In genomic region chr5:3466392-3466791, GRCh38 we compare ENCODE assay signal across 33 cellular contexts.
"Had no signal": no experiment of that assay in that cellular context is flagged by ENCODE, and none has a peak within 500 bp of the region (broad histone marks: within the 10 kb centered on the region; RNA-seq: fewer than 3 reads in every experiment).

No MANE protein-coding gene starts in this region.

- DNase-seq: activated B cell treated with CpG ODN at 0.5 μM for 24 hours; activated CD4-positive, alpha-beta memory T cell treated with anti-CD3 and anti-CD28 coated beads for 36 hours; activated CD4-positive, alpha-beta T cell treated with anti-CD3 and anti-CD28 coated beads for 4 hours; activated CD4-positive, alpha-beta T cell treated with anti-CD3 and anti-CD28 coated beads, Interleukin-2, amount 10 ng/mL, durations not matched to agents 24 days and 14 days; activated CD4-positive, alpha-beta T cell treated with anti-CD3 and anti-CD28 coated beads, Interleukin-2, amount 50 U/mL, for 1 hour; activated CD4-positive, alpha-beta T cell treated with anti-CD3 and anti-CD28 coated beads, Interleukin-2, amount 50 U/mL, for 4 hours; activated CD4-positive, CD25-positive, alpha-beta regulatory T cell treated with anti-CD3 and anti-CD28 coated beads, Interleukin-2, amount 50 U/mL, for 72 hours; activated CD8-positive, alpha-beta memory T cell treated with anti-CD3 and anti-CD28 coated beads, Interleukin-2, amount 50 U/mL, for 4 hours; activated CD8-positive, alpha-beta T cell treated with anti-CD3 and anti-CD28 coated beads for 36 hours; activated effector memory CD4-positive, alpha-beta T cell treated with anti-CD3 and anti-CD28 coated beads, Interleukin-2, amount 50 U/mL, for 16 hours; activated gamma-delta T cell treated with Interleukin-2 at 50 U/mL for 16 hours; activated naive CD4-positive, alpha-beta T cell; activated naive CD4-positive, alpha-beta T cell treated with anti-CD3 and anti-CD28 coated beads for 36 hours; activated naive CD4-positive, alpha-beta T cell treated with anti-CD3 and anti-CD28 coated beads, Interleukin-2, amount 50 U/mL, for 16 hours; activated naive CD8-positive, alpha-beta T cell treated with anti-CD3 and anti-CD28 coated beads for 36 hours; activated T-cell treated with anti-CD3 and anti-CD28 coated beads for 4 hours; activated T-cell treated with anti-CD3 and anti-CD28 coated beads, Interleukin-2, amount 50 U/mL, for 1 hour; activated T-cell treated with anti-CD3 and anti-CD28 coated beads, Interleukin-2, amount 50 U/mL, for 4 hours; activated T-cell treated with anti-CD3 and anti-CD28 coated beads, Interleukin-2, amount 50 U/mL, for 72 hours; adrenal gland; amniotic stem cell; aorta; body of pancreas; brain microvascular endothelial cell; central memory CD4-positive, alpha-beta T cell; T-helper 2 cell; T-helper 9 cell had no signal

- ATAC-seq: activated CD8-positive, alpha-beta T cell treated with anti-CD3 and anti-CD28 coated beads for 36 hours; activated naive CD4-positive, alpha-beta T cell treated with anti-CD3 and anti-CD28 coated beads, Interleukin-2, amount 50 U/mL, for 72 hours; activated T-cell treated with anti-CD3 and anti-CD28 coated beads, Interleukin-2, amount 50 U/mL, for 4 hours; activated T-cell treated with anti-CD3 and anti-CD28 coated beads, Interleukin-2, amount 50 U/mL, for 72 hours; activated T-helper 17 cell treated with anti-CD3 and anti-CD28 coated beads, Interleukin-2, amount 50 U/mL, for 72 hours; body of pancreas had no signal

- H3K4me3 ChIP-seq: adrenal gland, body of pancreas, breast epithelium had no signal

- H3K27ac ChIP-seq: adrenal gland, body of pancreas, brain microvascular endothelial cell, breast epithelium, VCaP had no signal

- H3K4me1 ChIP-seq: adrenal gland, body of pancreas, breast epithelium had no signal

- H3K27me3 ChIP-seq: adrenal gland, body of pancreas, brain microvascular endothelial cell, breast epithelium had no signal

- H3K36me3 ChIP-seq: adrenal gland, brain microvascular endothelial cell, breast epithelium had no signal

- FAIRE-seq: astrocyte, TTC549 had no signal

- H3K9me3 ChIP-seq: body of pancreas had no signal
